Comparison of ENCODE assay signal across 7 cellular contexts in the genomic region with DNA sequence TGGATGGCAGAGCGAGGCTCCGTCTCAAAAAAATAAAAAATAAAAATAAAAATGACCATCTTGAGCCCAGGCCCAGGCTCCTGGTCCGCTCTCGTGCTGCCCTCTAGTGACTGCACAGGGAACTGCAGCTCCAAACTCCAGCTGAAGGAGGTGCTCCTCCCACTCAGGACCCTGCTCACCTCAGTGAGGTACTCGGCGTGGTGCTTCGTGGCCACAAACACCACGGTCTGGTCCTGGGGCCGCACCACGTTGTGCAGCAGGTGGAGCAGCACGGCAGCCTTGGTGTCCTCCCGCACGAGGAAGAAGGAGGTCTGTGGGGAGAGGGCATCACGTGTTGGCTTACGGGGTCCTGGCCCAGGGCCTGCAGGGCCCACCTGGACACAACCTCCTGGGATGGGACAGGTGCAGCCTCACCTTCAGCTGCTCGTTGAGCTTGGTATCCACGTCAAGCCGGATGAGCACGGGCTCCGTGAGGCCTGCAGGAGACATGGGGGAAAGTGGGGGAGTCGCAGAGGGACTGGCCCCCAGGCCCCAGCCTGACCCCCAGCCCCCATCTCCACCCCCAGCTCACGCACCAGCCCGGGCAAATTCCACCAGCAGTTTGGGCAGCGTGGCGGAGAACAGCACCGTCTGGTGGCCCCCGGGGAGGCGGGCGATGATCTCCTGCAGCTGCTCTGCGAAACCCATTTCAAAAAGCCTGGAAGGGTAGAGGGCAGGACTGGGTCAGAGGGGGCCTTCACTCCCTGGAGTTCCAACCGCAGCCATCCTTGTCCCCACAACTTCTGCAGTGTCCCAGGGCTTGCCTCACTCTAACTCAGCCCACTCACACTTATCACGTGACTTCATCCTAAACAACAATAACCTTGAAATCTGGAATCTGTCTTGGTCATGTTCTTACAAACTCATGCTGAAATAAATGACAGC. TPM values are rescaled to one million over a fixed set of nuclear protein-coding genes. Genes with fewer than 3 reads are reported as not detected.
DNase-seq lines count a peak whose midpoint lies in the region; ATAC-seq and TF ChIP-seq lines count a peak whose summit lies in the region.

No MANE protein-coding gene starts in this region.

- H3K27ac ChIP-seq in SU-DHL-6 (ENCODE audit: low read depth, low read length) (peak overlapping the region; percentile 93), sigmoid colon (no peak overlapping the region)

- H3F3A ChIP-seq in SU-DHL-6 (ENCODE audit: insufficient read depth), result peaks cover 24% of the 10 kb centered on the region

- H3K79me2 ChIP-seq in SU-DHL-6 (ENCODE audit: insufficient read depth, low read length), result no peaks in the 10 kb centered on the region; the same call in 1 of the 2 replicates

- intact Hi-C loops in left cardiac atrium (cut with DNase I) (loop anchor here (2.0 to 5.0 kb wide), 3 partner anchors 126 to 182 kb away; no protein-coding TSS in a partner anchor), sigmoid colon (cut with DNase I) (loop anchor here (2.0 kb wide), 1 partner anchor 126 kb away; no protein-coding TSS in a partner anchor)

- no peak for TF ChIP-seq EP300 in sigmoid colon (IDR thresholded peaks at IDR 0.05)

- WGBS in sigmoid colon, 2 donors, result 57 to 62% methylated on average over 32 of the region's 32 CpGs

- H3K27me3 ChIP-seq in SU-DHL-6 (ENCODE audit: low read length) (no peaks in the 10 kb centered on the region), sigmoid colon (no peaks in the 10 kb centered on the region)

- no peak overlapping the region for H3K4me3 ChIP-seq in SU-DHL-6 (ENCODE audit: insufficient read depth, low read length, poor library complexity, severe bottlenecking)
- no peak overlapping the region for H3K4me3 ChIP-seq in sigmoid colon

- ATAC-seq in HG03378 (IDR thresholded peaks at IDR 0.05; ENCODE audit: unreplicated experiment) (peak; percentile 45), left cardiac atrium (peak; percentile 78 to 83), HG02938 (IDR thresholded peaks at IDR 0.05; ENCODE audit: unreplicated experiment) (no peak)

- H3K9ac ChIP-seq in SU-DHL-6 (ENCODE audit: low read length), result peak overlapping the region; percentile 51

- H4K20me1 ChIP-seq in SU-DHL-6 (ENCODE audit: low read depth, low read length), result no peaks in the 10 kb centered on the region

- TF ChIP-seq CTCF in SU-DHL-6 (IDR thresholded peaks at IDR 0.05; ENCODE audit: insufficient read depth, low read length, poor library complexity, severe bottlenecking), result peak; percentile 93
- peak; percentile 66 to 99 (median 88) for TF ChIP-seq CTCF in sigmoid colon (IDR thresholded peaks at IDR 0.05)

- DNase-seq in ELF-1 (ENCODE audit: low read depth, low spot score) (peak; percentile 73), left cardiac atrium (peak; percentile 70), sigmoid colon (no peak)
- peak; percentile 56 for DNase-seq in activated naive CD8-positive, alpha-beta T cell treated with anti-CD3 and anti-CD28 coated beads, Interleukin-2, amount 50 U/mL, for 16 hours (ENCODE audit: low read depth, low spot score)

- TF ChIP-seq POLR2A in sigmoid colon (IDR thresholded peaks at IDR 0.05), result no peak

- H3K4me2 ChIP-seq in SU-DHL-6 (ENCODE audit: low read depth, low read length, poor library complexity, severe bottlenecking), result peak overlapping the region; percentile 52

- H3K9me2 ChIP-seq in SU-DHL-6 (replicated peaks; ENCODE audit: insufficient read depth, low read length), result no peaks in the 10 kb centered on the region

- H3K36me3 ChIP-seq in SU-DHL-6 (ENCODE audit: low read length) (peaks cover 33% of the 10 kb centered on the region), sigmoid colon (peaks cover 71 to 97% (median 77%) of the 10 kb centered on the region in 4 donors)

- H3K9me3 ChIP-seq in SU-DHL-6 (ENCODE audit: insufficient read depth, low read length), result no peaks in the 10 kb centered on the region
- no peaks in the 10 kb centered on the region for H3K9me3 ChIP-seq in sigmoid colon

- H3K4me1 ChIP-seq in sigmoid colon, result no peaks in the 10 kb centered on the region

- H2AFZ ChIP-seq in SU-DHL-6 (ENCODE audit: low read depth, low read length, severe bottlenecking), result no peak overlapping the region

RNA-seq across cellular contexts. Expression of gene DDX54, which starts 10.6 kb away (rescaled TPM):
- 10 to 100 TPM; 32.4 to 39.4 TPM for total RNA-seq in left cardiac atrium
- 10 to 100 TPM; 24.5 to 47.4 (median 40.8) TPM for total RNA-seq in sigmoid colon
- 10 to 100 TPM; 19.2 to 82.8 (median 25.4) TPM for polyA plus RNA-seq in sigmoid colon

RNA-seq across cellular contexts. Expression of gene RITA1, which starts 10.8 kb away (rescaled TPM):
- total RNA-seq in left cardiac atrium (10 to 100 TPM; 10.8 to 13.0 TPM), sigmoid colon (10 to 100 TPM; 12.5 to 18.3 (median 15.5) TPM)
- 10 to 100 TPM; 16.2 to 28.4 (median 18.7) TPM for polyA plus RNA-seq in sigmoid colon

RNA-seq across cellular contexts. Expression of gene CFAP73, which starts 25.2 kb away (rescaled TPM):
- total RNA-seq in left cardiac atrium (not detected), sigmoid colon (not detected)
- polyA plus RNA-seq in sigmoid colon, result under 1 TPM; 0.42 to 0.60 (median 0.46) TPM

RNA-seq across cellular contexts. Expression of gene RASAL1, which starts 39.2 kb away (rescaled TPM):
- total RNA-seq in left cardiac atrium (not detected), sigmoid colon (under 1 TPM in 2 of 4 donors, not detected in 2; under 0.01 to 0.28 TPM)
- 10 to 100 TPM in 1 of 3 donors, 1 to 10 TPM in 2; 3.0 to 10.5 (median 5.1) TPM for polyA plus RNA-seq in sigmoid colon

RNA-seq across cellular contexts. Expression of gene TPCN1, which starts 46.5 kb away (rescaled TPM):
- total RNA-seq in left cardiac atrium (10 to 100 TPM; 66.1 to 80.6 TPM), sigmoid colon (10 to 100 TPM; 25.7 to 51.5 (median 28.9) TPM)
- polyA plus RNA-seq in sigmoid colon, result 10 to 100 TPM in 1 of 3 donors, 1 to 10 TPM in 2; 6.0 to 51.0 (median 9.7) TPM
